8 cellular contexts compared by ENCODE assay signal in the genomic region with DNA sequence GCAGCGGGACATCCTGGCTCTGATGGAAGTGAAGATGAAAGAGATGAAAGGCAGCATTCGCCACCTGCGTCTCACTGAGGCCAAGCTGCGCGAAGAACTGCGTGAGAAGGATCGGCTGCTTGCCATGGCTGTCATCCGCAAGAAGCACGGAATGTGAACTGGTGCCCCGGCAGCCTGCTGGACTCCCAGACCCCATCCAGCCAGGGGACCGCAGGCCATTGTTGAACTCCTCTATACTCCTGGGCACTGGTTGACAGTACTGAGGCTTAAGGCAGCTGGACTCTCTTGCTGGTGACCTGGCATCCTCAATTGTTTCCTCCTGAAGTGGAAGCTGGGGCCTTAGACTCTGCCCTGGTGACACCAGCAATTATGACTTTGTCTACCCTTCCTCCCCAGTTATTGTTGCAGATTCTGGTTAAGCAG. TPM values are rescaled to one million over a fixed set of nuclear protein-coding genes. Genes with fewer than 3 reads are reported as not detected.
DNase-seq lines count a peak whose midpoint lies in the region; ATAC-seq, FAIRE-seq and TF ChIP-seq lines count a peak whose summit lies in the region.

No MANE protein-coding gene starts in this region.

- no peak overlapping the region for H3K27ac ChIP-seq in HUES64 (ENCODE audit: low read depth, low read length)
- H3K27ac ChIP-seq in muscle layer of colon (ENCODE audit: low read depth, low read length) = peak overlapping the region; percentile 100

- H3K36me3 ChIP-seq in HUES64 (ENCODE audit: insufficient read depth, low read length) (0 out of 2 replicates have a peak, but pooled peaks cover 5% of the 10 kb centered on the region), bronchial epithelial cell (ENCODE audit: control insufficient read depth, insufficient read depth, low read length) (peaks cover 3% of the 10 kb centered on the region), muscle layer of colon (ENCODE audit: insufficient read depth, low read length) (no peaks in the 10 kb centered on the region)

- peak overlapping the region; percentile 90 for H3K9ac ChIP-seq in HUES64 (ENCODE audit: low read depth, low read length)
- peak overlapping the region; percentile 73 for H3K9ac ChIP-seq in muscle layer of colon (ENCODE audit: low read length)

- FAIRE-seq in bronchial epithelial cell (lab: Jason Lieb, UNC) = no peak

- H3K9me3 ChIP-seq in HUES64 (ENCODE audit: insufficient read depth, low read depth, low read length) (no peaks in the 10 kb centered on the region), muscle layer of colon (ENCODE audit: low read length) (no peaks in the 10 kb centered on the region)

- H3K4me1 ChIP-seq in HUES64 (ENCODE audit: insufficient read depth, low read length) = peaks cover 34% of the 10 kb centered on the region
- peaks cover 45% of the 10 kb centered on the region for H3K4me1 ChIP-seq in muscle layer of colon (ENCODE audit: insufficient read depth, low read length)

- ATAC-seq in GM21786 (IDR thresholded peaks at IDR 0.05; ENCODE audit: unreplicated experiment) (no peak), HG03571 (IDR thresholded peaks at IDR 0.05; ENCODE audit: unreplicated experiment) (no peak), HG03280 (IDR thresholded peaks at IDR 0.05; ENCODE audit: unreplicated experiment) (no peak)

- no peak for DNase-seq in AG09309 (ENCODE audit: low read depth)
- no peak for DNase-seq in bronchial epithelial cell (ENCODE audit: low read depth)
- no peak for DNase-seq in OCI-M2 (lab: John Stamatoyannopoulos, UW; ENCODE audit: unreplicated experiment)

- 28% methylated on average over 11 of the region's 11 CpGs for WGBS in HUES64

- H3K4me3 ChIP-seq in AG09309 (ENCODE audit: control insufficient read depth, low read depth, low read length) (peak overlapping the region; percentile 58), HUES64 (ENCODE audit: low read length) (peak overlapping the region; percentile 94), bronchial epithelial cell (ENCODE audit: low read depth, low read length) (peak overlapping the region; percentile 75), muscle layer of colon (ENCODE audit: low read depth in 1 of 2, low read length in 2 of 2) (peak overlapping the region; percentile 80 to 96)

- H3K27me3 ChIP-seq in HUES64 (ENCODE audit: insufficient read depth, low read length) = no peaks in the 10 kb centered on the region
- H3K27me3 ChIP-seq in bronchial epithelial cell (ENCODE audit: control insufficient read depth, insufficient read depth, low read length) = no peaks in the 10 kb centered on the region
- no peaks in the 10 kb centered on the region for H3K27me3 ChIP-seq in muscle layer of colon (ENCODE audit: control insufficient read depth in 1 of 2, insufficient read depth in 2 of 2, low read length in 2 of 2)

- TF ChIP-seq CTCF in AG09309 (IDR thresholded peaks at IDR 0.05; ENCODE audit: control insufficient read depth, insufficient read depth, low read depth, low read length, missing control alignments) (no peak), bronchial epithelial cell (IDR thresholded peaks at IDR 0.05; ENCODE audit: insufficient read depth, low read length, severe bottlenecking) (no peak)

RNA-seq across cellular contexts. Expression of a gene that starts 1.2 kb away (rescaled TPM):
- polyA plus RNA-seq in HUES64 (2013, experiment 1 of 2) = 32.9 TPM
- 34.4 TPM for polyA plus RNA-seq in HUES64 (2013, experiment 2 of 2)
- total RNA-seq in bronchial epithelial cell = 22.1 and 34.2 TPM in 2 replicates

RNA-seq across cellular contexts. Expression of a gene that starts 3.4 kb away (rescaled TPM):
- polyA plus RNA-seq in HUES64 (2013, experiment 1 of 2) = 242 TPM
- polyA plus RNA-seq in HUES64 (2013, experiment 2 of 2) = 239 TPM
- total RNA-seq in bronchial epithelial cell = 42.6 and 98.6 TPM in 2 replicates

RNA-seq across cellular contexts. Expression of a gene that starts 4.1 kb away (rescaled TPM):
- 35.3 TPM for polyA plus RNA-seq in HUES64 (2013, experiment 1 of 2)
- polyA plus RNA-seq in HUES64 (2013, experiment 2 of 2) = 31.2 TPM
- total RNA-seq in bronchial epithelial cell = 10.3 and 10.9 TPM in 2 replicates

RNA-seq across cellular contexts. Expression of a gene that starts 29.5 kb away (rescaled TPM):
- 55.6 TPM for polyA plus RNA-seq in HUES64 (2013, experiment 1 of 2)
- polyA plus RNA-seq in HUES64 (2013, experiment 2 of 2) = 50.1 TPM
- total RNA-seq in bronchial epithelial cell = 26.9 and 35.6 TPM in 2 replicates

RNA-seq across cellular contexts. Expression of a gene that starts 36.7 kb away (rescaled TPM):
- 0.85 TPM for polyA plus RNA-seq in HUES64 (2013, experiment 1 of 2)
- polyA plus RNA-seq in HUES64 (2013, experiment 2 of 2) = 1.1 TPM
- total RNA-seq in bronchial epithelial cell = under 0.01 and 0.13 TPM in 2 replicates
